ENCODE assay signal across 25 cellular contexts in genomic region chr15:95431518-95431917, GRCh38.
"Had no signal": no experiment of that assay in that cellular context is flagged by ENCODE, and none has a peak within 500 bp of the region (broad histone marks: within the 10 kb centered on the region; RNA-seq: fewer than 3 reads in every experiment).

No MANE protein-coding gene starts in this region.

- H3K4me1 Mint-ChIP-seq: activated CD4-positive, alpha-beta T cell treated with anti-CD3 and anti-CD28 coated beads for 36 hours; activated CD4-positive, alpha-beta T cell treated with anti-CD3 and anti-CD28 coated beads, Interleukin-2, amount 10 ng/mL, durations not matched to agents 24 days and 14 days; activated CD8-positive, alpha-beta memory T cell treated with anti-CD3 and anti-CD28 coated beads, Interleukin-2, amount 10 ng/mL, durations not matched to agents 7 days and 5 days had no signal

- ATAC-seq: activated CD4-positive, alpha-beta T cell treated with anti-CD3 and anti-CD28 coated beads for 36 hours; activated CD8-positive, alpha-beta memory T cell treated with anti-CD3 and anti-CD28 coated beads, Interleukin-2, amount 10 ng/mL, durations not matched to agents 7 days and 5 days; activated CD8-positive, alpha-beta T cell treated with anti-CD3 and anti-CD28 coated beads, Interleukin-2, amount 10 ng/mL, durations not matched to agents 7 days and 5 days; body of pancreas had no signal

- H3K27me3 Mint-ChIP-seq: activated CD4-positive, alpha-beta memory T cell treated with anti-CD3 and anti-CD28 coated beads for 36 hours had no signal

- H3K9me3 ChIP-seq: body of pancreas had no signal

- H3K4me3 Mint-ChIP-seq: activated CD4-positive, alpha-beta memory T cell treated with anti-CD3 and anti-CD28 coated beads for 36 hours; activated CD4-positive, alpha-beta T cell treated with anti-CD3 and anti-CD28 coated beads for 36 hours; activated CD4-positive, alpha-beta T cell treated with anti-CD3 and anti-CD28 coated beads, Interleukin-2, amount 10 ng/mL, durations not matched to agents 24 days and 14 days; activated CD8-positive, alpha-beta memory T cell treated with anti-CD3 and anti-CD28 coated beads, Interleukin-2, amount 10 ng/mL, durations not matched to agents 7 days and 5 days; activated CD8-positive, alpha-beta T cell treated with anti-CD3 and anti-CD28 coated beads, Interleukin-2, amount 10 ng/mL, durations not matched to agents 7 days and 5 days; activated naive CD4-positive, alpha-beta T cell treated with anti-CD3 and anti-CD28 coated beads for 36 hours; activated naive CD4-positive, alpha-beta T cell treated with anti-CD3 and anti-CD28 coated beads, Interleukin-2, amount 50 U/mL, for 24 hours; activated naive CD8-positive, alpha-beta T cell treated with anti-CD3 and anti-CD28 coated beads, Interleukin-2, amount 10 ng/mL, durations not matched to agents 7 days and 5 days; activated T-helper 1 cell treated with anti-CD3 and anti-CD28 coated beads, Interleukin-12 subunit alpha, Interleukin-12 subunit beta, Interleukin-2, Interleukin-4 antibody, amounts not matched to agents 30 ng/mL and 10 ng/mL and 1 ng/mL, durations not matched to agents 14 hours and 24 hours and 36 hours had no signal

- H3K27me3 ChIP-seq: body of pancreas had no signal

- H3K4me3 ChIP-seq: body of pancreas had no signal

- H3K27ac ChIP-seq: body of pancreas, epithelial cell of prostate had no signal

- H3K4me1 ChIP-seq: body of pancreas had no signal

- H3K36me3 Mint-ChIP-seq: activated CD4-positive, alpha-beta memory T cell treated with anti-CD3 and anti-CD28 coated beads for 36 hours; activated CD8-positive, alpha-beta memory T cell treated with anti-CD3 and anti-CD28 coated beads, Interleukin-2, amount 10 ng/mL, durations not matched to agents 7 days and 5 days had no signal

- H3K27ac Mint-ChIP-seq: activated CD4-positive, alpha-beta memory T cell treated with anti-CD3 and anti-CD28 coated beads for 36 hours; activated CD4-positive, alpha-beta T cell treated with anti-CD3 and anti-CD28 coated beads for 36 hours; activated CD4-positive, alpha-beta T cell treated with anti-CD3 and anti-CD28 coated beads, Interleukin-2, amount 10 ng/mL, durations not matched to agents 24 days and 14 days; activated CD8-positive, alpha-beta memory T cell treated with anti-CD3 and anti-CD28 coated beads, Interleukin-2, amount 10 ng/mL, durations not matched to agents 7 days and 5 days; activated CD8-positive, alpha-beta T cell treated with anti-CD3 and anti-CD28 coated beads, Interleukin-2, amount 10 ng/mL, durations not matched to agents 7 days and 5 days; activated naive CD4-positive, alpha-beta T cell treated with anti-CD3 and anti-CD28 coated beads for 36 hours; activated naive CD4-positive, alpha-beta T cell treated with anti-CD3 and anti-CD28 coated beads, Interleukin-2, amount 50 U/mL, for 24 hours; activated naive CD8-positive, alpha-beta T cell treated with anti-CD3 and anti-CD28 coated beads, Interleukin-2, amount 10 ng/mL, durations not matched to agents 7 days and 5 days; activated T-helper 1 cell treated with anti-CD3 and anti-CD28 coated beads, Interleukin-12 subunit alpha, Interleukin-12 subunit beta, Interleukin-2, Interleukin-4 antibody, amounts not matched to agents 30 ng/mL and 10 ng/mL and 1 ng/mL, durations not matched to agents 14 hours and 24 hours and 36 hours; activated T-helper 2 cell treated with anti-CD3 and anti-CD28 coated beads, Interferon-gamma antibody, Interleukin-2, Interleukin-4, amounts not matched to agents 10 μg/mL and 5 μg/mL and 100 μg/mL, durations not matched to agents 14 hours and 24 hours and 36 hours had no signal

- DNase-seq: activated CD4-positive, alpha-beta memory T cell treated with anti-CD3 and anti-CD28 coated beads for 36 hours; activated CD4-positive, alpha-beta T cell treated with anti-CD3 and anti-CD28 coated beads for 36 hours; activated CD4-positive, alpha-beta T cell treated with anti-CD3 and anti-CD28 coated beads, Interleukin-2, amount 10 ng/mL, durations not matched to agents 24 days and 14 days; activated CD4-positive, CD25-positive, alpha-beta regulatory T cell; activated CD4-positive, CD25-positive, alpha-beta regulatory T cell treated with anti-CD3 and anti-CD28 coated beads, Interleukin-2, amount 50 U/mL, for 72 hours; activated CD8-positive, alpha-beta memory T cell treated with anti-CD3 and anti-CD28 coated beads, Interleukin-2, amount 10 ng/mL, durations not matched to agents 7 days and 5 days; activated CD8-positive, alpha-beta memory T cell treated with anti-CD3 and anti-CD28 coated beads, Interleukin-2, amount 50 U/mL, for 4 hours; activated CD8-positive, alpha-beta T cell treated with anti-CD3 and anti-CD28 coated beads, Interleukin-2, amount 10 ng/mL, durations not matched to agents 7 days and 5 days; activated effector memory CD4-positive, alpha-beta T cell treated with anti-CD3 and anti-CD28 coated beads, Interleukin-2, amount 50 U/mL, for 16 hours; activated naive CD4-positive, alpha-beta T cell treated with anti-CD3 and anti-CD28 coated beads for 36 hours; activated naive CD8-positive, alpha-beta T cell treated with anti-CD3 and anti-CD28 coated beads, Interleukin-2, amount 10 ng/mL, durations not matched to agents 7 days and 5 days; activated T-cell treated with anti-CD3 and anti-CD28 coated beads, Interleukin-2, amount 50 U/mL, for 1 hour; activated T-cell treated with anti-CD3 and anti-CD28 coated beads, Interleukin-2, amount 50 U/mL, for 48 hours; amniotic stem cell; anterior cingulate cortex; body of pancreas; caudate nucleus; effector CD8-positive, alpha-beta T cell; foreskin fibroblast; head of caudate nucleus; T-helper 2 cell had no signal
